22 cellular contexts compared by ENCODE assay signal in the genomic region with DNA sequence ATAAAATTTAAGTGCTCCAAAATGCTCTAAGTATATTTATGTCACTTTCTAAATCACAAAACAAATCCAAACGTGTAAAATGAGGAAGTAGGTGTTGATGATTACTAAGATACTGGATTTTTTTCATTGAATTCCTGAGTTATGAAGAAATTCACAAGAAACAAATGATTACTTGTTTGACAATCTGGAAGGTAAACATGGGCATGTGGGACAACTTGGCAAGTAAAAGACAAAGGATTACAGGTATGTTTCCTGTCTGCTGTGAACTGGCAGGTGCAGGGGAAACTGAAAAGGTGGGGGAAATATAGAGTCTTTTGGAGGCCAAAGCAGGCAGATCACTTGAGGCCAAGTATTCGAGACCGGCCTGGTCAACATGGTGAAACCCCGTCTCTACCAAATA.
"Had no signal": no experiment of that assay in that cellular context is flagged by ENCODE, and none has a peak within 500 bp of the region (broad histone marks: within the 10 kb centered on the region; RNA-seq: fewer than 3 reads in every experiment).

No MANE protein-coding gene starts in this region.

- H3K4me1 Mint-ChIP-seq: naive thymus-derived CD4-positive, alpha-beta T cell; nephron progenitor cell; stimulated activated memory B cell treated with anti-CD40 and anti-IgM and Interleukin-4, amounts not matched to agents 10 μg/mL and 1 μg/mL and 100 μg/mL, for 72 hours had no signal

- H3K27ac Mint-ChIP-seq: dendritic cell treated with granulocyte-macrophage colony-stimulating factor and Interleukin-4, amounts not matched to agents 40 ng/mL and 50 ng/mL, for 4 days; effector memory CD8-positive, alpha-beta T cell; naive thymus-derived CD4-positive, alpha-beta T cell; nephron progenitor cell; stimulated activated memory B cell treated with anti-CD40 and anti-IgM and Interleukin-4, amounts not matched to agents 10 μg/mL and 1 μg/mL and 100 μg/mL, for 72 hours; stimulated activated naive CD8-positive, alpha-beta T cell treated with anti-CD3 and anti-CD28 coated beads, Interleukin-15, Interleukin-2, amounts not matched to agents 100 ng/mL and 50 ng/mL, for 24 hours had no signal

- H3K36me3 ChIP-seq: left ventricle myocardium inferior, lower lobe of right lung, spleen, tibial nerve, upper lobe of right lung had no signal

- H3K4me3 ChIP-seq: hepatocyte, left ventricle myocardium inferior, lower lobe of right lung, spleen, tibial nerve, upper lobe of right lung had no signal

- ATAC-seq: effector memory CD8-positive, alpha-beta T cell; left cardiac atrium; lower lobe of right lung; naive thymus-derived CD4-positive, alpha-beta T cell; sciatic nerve; stimulated activated memory B cell treated with anti-CD40 and anti-IgM and Interleukin-4, amounts not matched to agents 10 μg/mL and 1 μg/mL and 100 μg/mL, for 72 hours; upper lobe of right lung had no signal

- DNase-seq: effector memory CD8-positive, alpha-beta T cell; erythroblast; foreskin melanocyte; head of caudate nucleus; kidney; left cardiac atrium; left ventricle myocardium inferior; lower lobe of right lung; naive thymus-derived CD4-positive, alpha-beta T cell; nephron progenitor cell; spleen; stimulated activated CD4-positive, alpha-beta T cell treated with anti-CD3 and anti-CD28 coated beads, Interleukin-15, amount 100 ng/mL, for 24 hours; stimulated activated CD4-positive, alpha-beta T cell treated with anti-CD3 and anti-CD28 coated beads, Interleukin-1b, Interleukin-23, amount 100 ng/mL, for 48 hours; stimulated activated CD4-positive, alpha-beta T cell treated with anti-CD3 and anti-CD28 coated beads, Interleukin-4, amount 100 ng/mL, for 24 hours; upper lobe of right lung had no signal

- H3K4me1 ChIP-seq: left ventricle myocardium inferior, lower lobe of right lung, spleen, tibial nerve, upper lobe of right lung had no signal

- H3K4me3 Mint-ChIP-seq: dendritic cell treated with granulocyte-macrophage colony-stimulating factor and Interleukin-4, amounts not matched to agents 40 ng/mL and 50 ng/mL, for 4 days; effector memory CD8-positive, alpha-beta T cell; naive thymus-derived CD4-positive, alpha-beta T cell; nephron progenitor cell; stimulated activated memory B cell treated with anti-CD40 and anti-IgM and Interleukin-4, amounts not matched to agents 10 μg/mL and 1 μg/mL and 100 μg/mL, for 72 hours; stimulated activated naive CD8-positive, alpha-beta T cell treated with anti-CD3 and anti-CD28 coated beads, Interleukin-15, Interleukin-2, amounts not matched to agents 100 ng/mL and 50 ng/mL, for 24 hours had no signal

- H3K9me3 ChIP-seq: left ventricle myocardium inferior, lower lobe of right lung, spleen, tibial nerve, upper lobe of right lung had no signal

- H3K27me3 Mint-ChIP-seq: dendritic cell treated with granulocyte-macrophage colony-stimulating factor and Interleukin-4, amounts not matched to agents 40 ng/mL and 50 ng/mL, for 4 days; stimulated activated memory B cell treated with anti-CD40 and anti-IgM and Interleukin-4, amounts not matched to agents 10 μg/mL and 1 μg/mL and 100 μg/mL, for 72 hours had no signal

- H3K27me3 ChIP-seq: hepatocyte, spleen, tibial nerve, upper lobe of right lung had no signal

- H3K27ac ChIP-seq: hepatocyte, left ventricle myocardium inferior, lower lobe of right lung, spleen, tibial nerve, upper lobe of right lung had no signal

- H3K36me3 Mint-ChIP-seq: naive thymus-derived CD4-positive, alpha-beta T cell; stimulated activated memory B cell treated with anti-CD40 and anti-IgM and Interleukin-4, amounts not matched to agents 10 μg/mL and 1 μg/mL and 100 μg/mL, for 72 hours had no signal

- H3K9me3 Mint-ChIP-seq: effector memory CD8-positive, alpha-beta T cell; nephron progenitor cell; stimulated activated naive CD8-positive, alpha-beta T cell treated with anti-CD3 and anti-CD28 coated beads, Interleukin-15, Interleukin-2, amounts not matched to agents 100 ng/mL and 50 ng/mL, for 24 hours had no signal

- FAIRE-seq: colon, kidney had no signal
